In genomic region chr9:127770905-127771569, GRCh38 we compare ENCODE assay signal across 8 cellular contexts. TPM values are rescaled to one million over a fixed set of nuclear protein-coding genes. Genes with fewer than 3 reads are reported as not detected.
DNase-seq lines count a peak whose midpoint lies in the region; ATAC-seq, FAIRE-seq and TF ChIP-seq lines count a peak whose summit lies in the region.

No MANE protein-coding gene starts in this region.

- DNase-seq in AG09309 (ENCODE audit: low read depth) (peak; percentile 67), NCI-H226 (peak; percentile 93), cerebellum (ENCODE audit: low spot score) (peak; percentile 95), kidney (peak; percentile 100)
- DNase-seq in stimulated activated CD4-positive, alpha-beta T cell treated with anti-CD3 and anti-CD28 coated beads, Interleukin-12 subunit alpha, Interleukin-12 subunit beta, amount 100 ng/mL, for 48 hours (ENCODE audit: low read depth in 2 of 3, low spot score in 1 of 3): peak; percentile 96 to 97 (median 96)

- H3K4me3 ChIP-seq in AG09309 (ENCODE audit: control insufficient read depth, low read depth, low read length) (peak overlapping the region; percentile 47), kidney (ENCODE audit: low read length in 2 of 2) (peak overlapping the region; percentile 59 to 71)

- H3K4me1 ChIP-seq in kidney (ENCODE audit: control insufficient read depth in 1 of 2, insufficient read depth in 1 of 2, low read depth in 1 of 2, low read length in 2 of 2): peaks cover 0 to 19% of the 10 kb centered on the region in 2 donors

- FAIRE-seq in kidney (lab: Jason Lieb, UNC): peak; percentile 51

- intact Hi-C loops in kidney (cut with DNase I): no loop called here

- peak overlapping the region; percentile 36 to 47 for H3K27ac ChIP-seq in kidney (ENCODE audit: low read depth in 2 of 2, low read length in 2 of 2)

- peak overlapping the region; percentile 29 to 38 for H3K9ac ChIP-seq in kidney (ENCODE audit: low read length in 2 of 2)

- ATAC-seq in GM19023 (IDR thresholded peaks at IDR 0.05; ENCODE audit: unreplicated experiment): peak; percentile 88
- ATAC-seq in HG03196 (IDR thresholded peaks at IDR 0.05; ENCODE audit: unreplicated experiment): peak; percentile 82
- ATAC-seq in activated CD4-positive, CD25-positive, alpha-beta regulatory T cell treated with anti-CD3 and anti-CD28 coated beads, Interleukin-2, amount 50 U/mL, for 24 hours: peak; percentile 91

- TF ChIP-seq CTCF in AG09309 (IDR thresholded peaks at IDR 0.05; ENCODE audit: control insufficient read depth, insufficient read depth, low read depth, low read length, missing control alignments): no peak
- no peak for TF ChIP-seq CTCF in kidney (IDR thresholded peaks at IDR 0.05; ENCODE audit: borderline replicate concordance, extremely low read depth, insufficient read depth)

- no peaks in the 10 kb centered on the region for H3K36me3 ChIP-seq in kidney (ENCODE audit: control insufficient read depth in 1 of 2, insufficient read depth in 2 of 2, low read length in 2 of 2)

- no peaks in the 10 kb centered on the region for H3K9me3 ChIP-seq in kidney (ENCODE audit: control insufficient read depth in 1 of 2, low read length in 2 of 2)

RNA-seq across cellular contexts. Expression of gene SH2D3C, which starts 7.4 kb away (rescaled TPM):
- total RNA-seq in cerebellum (8.5 TPM), kidney (27.7 TPM)
- polyA plus RNA-seq in kidney (ENCODE audit: insufficient read depth, low read depth, low replicate concordance): 13.7 TPM

RNA-seq across cellular contexts. Expression of gene CDK9, which starts 14.8 kb away (rescaled TPM):
- total RNA-seq in cerebellum (38.9 TPM), kidney (93.5 TPM)
- polyA plus RNA-seq in kidney (ENCODE audit: insufficient read depth, low read depth, low replicate concordance): 45.2 TPM

RNA-seq across cellular contexts. Expression of gene FPGS, which starts 31.6 kb away (rescaled TPM):
- total RNA-seq in cerebellum: 20.3 TPM
- 77.2 TPM for total RNA-seq in kidney
- 44.0 TPM for polyA plus RNA-seq in kidney (ENCODE audit: insufficient read depth, low read depth, low replicate concordance)

RNA-seq across cellular contexts. Expression of gene TOR2A, which starts 35.9 kb away (rescaled TPM):
- total RNA-seq in cerebellum (8.3 TPM), kidney (12.7 TPM)
- polyA plus RNA-seq in kidney (ENCODE audit: insufficient read depth, low read depth, low replicate concordance): 14.5 TPM

RNA-seq across cellular contexts. Expression of gene TTC16, which starts 55.2 kb away (rescaled TPM):
- total RNA-seq in cerebellum (not detected), kidney (0.72 TPM)
- polyA plus RNA-seq in kidney (ENCODE audit: insufficient read depth, low read depth, low replicate concordance): 0.32 TPM

Comparison
In these comparisons a context has a peak if more than half of its experiments do, and no peak if none do; other contexts are left out.
1. Peak in every context shown above with its lines: DNase-seq, ATAC-seq, H3K4me3 ChIP-seq and H3K27ac ChIP-seq.